In the genomic region with DNA sequence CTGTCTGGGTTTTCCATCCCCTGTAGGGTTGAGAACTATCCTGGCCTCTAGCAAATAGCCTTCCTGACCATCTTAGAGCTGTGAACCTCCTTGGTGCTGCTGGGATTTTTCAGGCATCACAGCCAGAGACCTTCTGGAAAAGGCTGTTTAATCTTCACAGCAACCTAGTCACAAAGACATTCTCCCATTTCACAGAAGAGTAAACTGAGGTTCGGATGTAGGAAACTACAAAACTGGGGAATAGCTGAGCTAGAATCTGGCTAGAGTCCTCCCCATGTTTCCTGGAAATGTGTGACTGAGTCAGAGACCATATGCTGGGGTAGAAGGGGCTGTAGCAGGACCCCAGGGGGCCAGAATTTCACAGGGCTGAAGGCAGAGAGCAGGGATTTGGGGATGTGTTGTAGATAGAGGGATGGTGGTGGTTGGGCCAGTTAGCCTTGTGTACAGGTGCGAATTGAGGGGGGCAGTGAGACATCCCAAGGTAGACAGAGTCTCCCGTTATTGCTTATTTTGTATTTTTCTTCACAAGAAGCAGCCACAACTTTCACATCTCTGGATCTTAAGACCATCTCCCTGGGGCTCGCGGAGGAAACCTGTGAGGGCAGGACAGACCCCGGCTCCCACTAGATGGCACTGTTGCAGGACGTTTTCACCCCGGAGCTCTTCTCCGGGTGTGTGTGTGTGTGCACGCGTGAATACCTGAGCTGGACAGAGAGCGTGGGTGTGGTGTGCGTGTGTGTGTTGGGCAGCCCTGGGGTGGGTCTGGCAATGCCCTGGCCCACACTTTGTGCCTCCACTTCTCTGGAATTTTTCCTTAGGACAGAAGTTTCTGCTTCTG, we compare ENCODE assay signal across 8 cellular contexts.
DNase-seq lines count a peak whose midpoint lies in the region; ATAC-seq and TF ChIP-seq lines count a peak whose summit lies in the region.

No MANE protein-coding gene starts in this region.

- TF ChIP-seq CTCF in astrocyte of the cerebellum (IDR thresholded peaks at IDR 0.05; ENCODE audit: low read depth, low read length, missing control alignments) (peak; percentile 95), gastrocnemius medialis (IDR thresholded peaks at IDR 0.05 in 4 of 5, conservative IDR thresholded peaks at IDR 0.05 in 1 of 5) (peak; percentile 38 to 73 (median 63))

- H3K4me3 ChIP-seq in MG63: no peak overlapping the region
- no peak overlapping the region for H3K4me3 ChIP-seq in astrocyte of the cerebellum (ENCODE audit: low read depth, low read length)
- no peak overlapping the region for H3K4me3 ChIP-seq in gastrocnemius medialis

- DNase-seq in Ammon's horn (ENCODE audit: low spot score): peak; percentile 77
- DNase-seq in MG63: peak; percentile 74
- peak; percentile 25 for DNase-seq in T follicular helper cell (ENCODE audit: low read depth)
- DNase-seq in astrocyte of the cerebellum (ENCODE audit: low read depth): peak; percentile 23
- DNase-seq in hepatic stellate cell (ENCODE audit: low spot score): peak; percentile 57
- peak; percentile 15 to 25 for DNase-seq in gastrocnemius medialis

- H3K27ac ChIP-seq in gastrocnemius medialis: no peak overlapping the region

- no peaks in the 10 kb centered on the region for H3K4me1 ChIP-seq in gastrocnemius medialis

- H3K9me3 ChIP-seq in MG63 (no peaks in the 10 kb centered on the region), gastrocnemius medialis (no peaks in the 10 kb centered on the region)

- no peak for TF ChIP-seq POLR2A in gastrocnemius medialis (IDR thresholded peaks at IDR 0.05)

- intact Hi-C loops in gastrocnemius medialis (cut with DNase I; ENCODE audit: low total_unique reads): no loop called here

- no peaks in the 10 kb centered on the region for H3K27me3 ChIP-seq in MG63
- H3K27me3 ChIP-seq in gastrocnemius medialis: no peaks in the 10 kb centered on the region

- in situ Hi-C loops in astrocyte of the cerebellum (cut with HindIII; ENCODE audit: low sequenced_read_pairs): loop anchor here (10.0 kb wide), 2 partner anchors 203 to 233 kb away; a partner anchor contains a TSS
- in situ Hi-C loops in gastrocnemius medialis (cut with MboI; ENCODE audit: low sequenced_read_pairs in 4 of 4): loop anchor here in 2 of 4 donors (5.0 to 25.0 kb wide), 2 partner anchors 201 to 221 kb away; no protein-coding TSS in a partner anchor

- ATAC-seq in GM19328 (IDR thresholded peaks at IDR 0.05; ENCODE audit: unreplicated experiment) (peak; percentile 63), gastrocnemius medialis (peak in 1 of 2 donors; percentile 60), GM18517 (IDR thresholded peaks at IDR 0.05; ENCODE audit: unreplicated experiment) (no peak)

- no peaks in the 10 kb centered on the region for H3K36me3 ChIP-seq in MG63
- H3K36me3 ChIP-seq in gastrocnemius medialis: no peaks in the 10 kb centered on the region

Comparison
In these comparisons a context has a peak if more than half of its experiments do, and no peak if none do; other contexts are left out.
1. DNase-seq: peak in every context shown above with its lines; median percentile 77 in Ammon's horn; 74 in MG63; 57 in hepatic stellate cell; 25 in T follicular helper cell; 23 in astrocyte of the cerebellum; 20 in gastrocnemius medialis.